ENCODE assay signal across 40 cellular contexts in the genomic region with DNA sequence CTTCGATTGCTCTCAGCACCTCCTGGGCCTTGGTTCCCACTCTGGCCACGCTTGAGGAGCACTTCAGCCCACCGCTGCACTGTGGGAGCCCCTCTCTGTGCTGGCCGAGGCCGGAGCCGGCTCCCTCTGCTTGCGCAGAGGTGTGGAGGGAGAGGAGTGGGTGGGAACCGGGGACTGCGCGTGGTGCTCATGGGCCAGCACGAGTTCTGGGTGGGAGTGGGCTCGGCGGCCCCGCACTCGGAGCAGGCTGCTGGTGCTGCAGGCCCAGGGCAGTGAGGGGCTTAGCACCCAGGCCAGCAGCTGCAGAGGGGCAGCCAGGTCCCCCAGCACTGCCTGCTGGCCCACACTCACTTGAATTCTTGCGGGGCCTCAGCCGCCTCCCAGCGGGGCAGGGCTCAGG. TPM values are rescaled to one million over a fixed set of nuclear protein-coding genes. Genes with fewer than 3 reads are reported as not detected.
"Had no signal": no experiment of that assay in that cellular context is flagged by ENCODE, and none has a peak within 500 bp of the region (broad histone marks: within the 10 kb centered on the region; RNA-seq: fewer than 3 reads in every experiment).

No MANE protein-coding gene starts in this region.

- H3K36me3 ChIP-seq: MG63 had no signal

- H3K27me3 ChIP-seq: MG63 had no signal

- H3K27ac ChIP-seq: KMS-11 had no signal

- H3K4me2 ChIP-seq: KMS-11 had no signal

- H3K9ac ChIP-seq: KMS-11 had no signal

- H3K9me3 ChIP-seq: MG63 had no signal

- H3K4me3 ChIP-seq: MG63 had no signal

- DNase-seq: Karpas-422, Kasumi-1, KG1, MG63, MM.1S, MV-4-11, NCI-H1048, NCI-H1092, NCI-H1092 treated with DMSO at 0.1 percent for 48 hours, NCI-H1105, NCI-H1105 treated with DMSO at 0.1 percent for 48 hours, NCI-H1417, NCI-H1417 treated with DMSO at 0.1 percent for 48 hours, NCI-H1436, NCI-H1436 treated with DMSO at 0.1 percent for 48 hours, NCI-H146, NCI-H1694, NCI-H1694 treated with DMSO at 0.1 percent for 48 hours, NCI-H187, NCI-H187 treated with DMSO at 0.1 percent for 48 hours, NCI-H1930, NCI-H2029, NCI-H2029 treated with DMSO at 0.1 percent for 48 hours, NCI-H2081, NCI-H2081 treated with DMSO at 0.1 percent for 48 hours, NCI-H2107, NCI-H2171, NCI-H2171 treated with DMSO at 0.1 percent for 48 hours, NCI-H2227 treated with DMSO at 0.1 percent for 48 hours, NCI-H226, NCI-H345, NCI-H446, NCI-H446 treated with DMSO at 0.1 percent for 48 hours, NCI-H510A treated with DMSO at 0.1 percent for 48 hours, NCI-H524 had no signal

RNA-seq across cellular contexts. Expression of a gene that starts 12.2 kb away (rescaled TPM):
- total RNA-seq: LHCN-M2, M059J, MCF 10A, NCI-H460 had no signal

RNA-seq across cellular contexts. Expression of a gene that starts 16.1 kb away (rescaled TPM):
- total RNA-seq: LHCN-M2, M059J, MCF 10A, NCI-H460 had no signal

RNA-seq across cellular contexts. Expression of a gene that starts 34.9 kb away (rescaled TPM):
- total RNA-seq: LHCN-M2, M059J, MCF 10A, NCI-H460 had no signal
